ENCODE assay signal across 23 cellular contexts in genomic region chr4:76751612-76752343, GRCh38.
"Had no signal": no experiment of that assay in that cellular context is flagged by ENCODE, and none has a peak within 500 bp of the region (broad histone marks: within the 10 kb centered on the region; RNA-seq: fewer than 3 reads in every experiment).

No MANE protein-coding gene starts in this region.

- H2AFZ ChIP-seq: parathyroid adenoma had no signal

- H3K4me1 ChIP-seq: gastrocnemius medialis, parathyroid adenoma had no signal

- H3K4me1 Mint-ChIP-seq: activated CD4-positive, alpha-beta memory T cell treated with anti-CD3 and anti-CD28 coated beads, Interleukin-2, amount 10 ng/mL, durations not matched to agents 7 days and 5 days; activated naive CD8-positive, alpha-beta T cell treated with anti-CD3 and anti-CD28 coated beads, Interleukin-2, amount 50 U/mL, for 24 hours; stimulated activated memory B cell treated with anti-CD40 and anti-IgM and Interleukin-4, amounts not matched to agents 10 μg/mL and 1 μg/mL and 100 μg/mL, for 72 hours had no signal

- H3K36me3 ChIP-seq: gastrocnemius medialis, neutrophil had no signal

- H3K36me3 Mint-ChIP-seq: natural killer cell treated with Interleukin-12 subunit alpha and Interleukin-12 subunit beta and Interleukin-15 and Interleukin-18, amount 100 ng/mL, for 72 hours; stimulated activated memory B cell treated with anti-CD40 and anti-IgM and Interleukin-4, amounts not matched to agents 10 μg/mL and 1 μg/mL and 100 μg/mL, for 72 hours had no signal

- H3K4me3 Mint-ChIP-seq: activated CD4-positive, alpha-beta memory T cell treated with anti-CD3 and anti-CD28 coated beads, Interleukin-2, amount 10 ng/mL, durations not matched to agents 7 days and 5 days; activated naive CD8-positive, alpha-beta T cell treated with anti-CD3 and anti-CD28 coated beads, Interleukin-2, amount 50 U/mL, for 24 hours; activated T-cell treated with anti-CD3 and anti-CD28 coated beads, Interleukin-2, amount 50 U/mL, for 72 hours; brain; dendritic cell treated with granulocyte-macrophage colony-stimulating factor and Interleukin-4, amounts not matched to agents 40 ng/mL and 50 ng/mL, for 4 days; natural killer cell treated with Interleukin-12 subunit alpha and Interleukin-12 subunit beta and Interleukin-15 and Interleukin-18, amount 100 ng/mL, for 72 hours; stimulated activated memory B cell treated with anti-CD40 and anti-IgM and Interleukin-4, amounts not matched to agents 10 μg/mL and 1 μg/mL and 100 μg/mL, for 72 hours; type B pancreatic cell had no signal

- H3K9ac ChIP-seq: parathyroid adenoma had no signal

- H3K27me3 Mint-ChIP-seq: brain, type B pancreatic cell had no signal

- H3K4me3 ChIP-seq: gastrocnemius medialis, skin epidermis, stomach had no signal

- H3K9me3 ChIP-seq: gastrocnemius medialis, neutrophil, stomach had no signal

- ATAC-seq: activated naive CD8-positive, alpha-beta T cell treated with anti-CD3 and anti-CD28 coated beads, Interleukin-2, amount 50 U/mL, for 24 hours; activated T-cell treated with anti-CD3 and anti-CD28 coated beads, Interleukin-2, amount 50 U/mL, for 72 hours; gastrocnemius medialis; left ventricle myocardium superior; natural killer cell treated with Interleukin-12 subunit alpha and Interleukin-12 subunit beta and Interleukin-15 and Interleukin-18, amount 100 ng/mL, for 72 hours; right cardiac atrium; stimulated activated memory B cell treated with anti-CD40 and anti-IgM and Interleukin-4, amounts not matched to agents 10 μg/mL and 1 μg/mL and 100 μg/mL, for 72 hours had no signal

- H3K9me3 Mint-ChIP-seq: activated CD4-positive, alpha-beta memory T cell treated with anti-CD3 and anti-CD28 coated beads, Interleukin-2, amount 10 ng/mL, durations not matched to agents 7 days and 5 days had no signal

- H3K79me2 ChIP-seq: parathyroid adenoma had no signal

- H3K27me3 ChIP-seq: stomach had no signal

- DNase-seq: activated CD4-positive, alpha-beta memory T cell treated with anti-CD3 and anti-CD28 coated beads, Interleukin-2, amount 10 ng/mL, durations not matched to agents 7 days and 5 days; activated CD4-positive, alpha-beta T cell treated with anti-CD3 and anti-CD28 coated beads for 48 hours; activated effector memory CD4-positive, alpha-beta T cell treated with Interleukin-2 at 50 U/mL for 16 hours; activated naive CD4-positive, alpha-beta T cell treated with anti-CD3 and anti-CD28 coated beads, Interleukin-2, amount 50 U/mL, for 16 hours; activated naive CD8-positive, alpha-beta T cell treated with anti-CD3 and anti-CD28 coated beads, Interleukin-2, amount 50 U/mL, for 24 hours; activated T-cell treated with anti-CD3 and anti-CD28 coated beads, Interleukin-2, amount 50 U/mL, for 72 hours; effector CD4-positive, alpha-beta T cell; erythroblast; gastrocnemius medialis; hypothalamus; left ventricle myocardium superior; mammary epithelial cell; midbrain; right cardiac atrium; stomach had no signal

- H3K27ac Mint-ChIP-seq: activated CD4-positive, alpha-beta memory T cell treated with anti-CD3 and anti-CD28 coated beads, Interleukin-2, amount 10 ng/mL, durations not matched to agents 7 days and 5 days; activated naive CD8-positive, alpha-beta T cell treated with anti-CD3 and anti-CD28 coated beads, Interleukin-2, amount 50 U/mL, for 24 hours; activated T-cell treated with anti-CD3 and anti-CD28 coated beads, Interleukin-2, amount 50 U/mL, for 72 hours; dendritic cell treated with granulocyte-macrophage colony-stimulating factor and Interleukin-4, amounts not matched to agents 40 ng/mL and 50 ng/mL, for 4 days; natural killer cell treated with Interleukin-12 subunit alpha and Interleukin-12 subunit beta and Interleukin-15 and Interleukin-18, amount 100 ng/mL, for 72 hours; stimulated activated memory B cell treated with anti-CD40 and anti-IgM and Interleukin-4, amounts not matched to agents 10 μg/mL and 1 μg/mL and 100 μg/mL, for 72 hours; type B pancreatic cell had no signal

- H3K27ac ChIP-seq: gastrocnemius medialis, neutrophil, parathyroid adenoma had no signal
